Comparison of ENCODE assay signal across 1 cellular context in the genomic region with DNA sequence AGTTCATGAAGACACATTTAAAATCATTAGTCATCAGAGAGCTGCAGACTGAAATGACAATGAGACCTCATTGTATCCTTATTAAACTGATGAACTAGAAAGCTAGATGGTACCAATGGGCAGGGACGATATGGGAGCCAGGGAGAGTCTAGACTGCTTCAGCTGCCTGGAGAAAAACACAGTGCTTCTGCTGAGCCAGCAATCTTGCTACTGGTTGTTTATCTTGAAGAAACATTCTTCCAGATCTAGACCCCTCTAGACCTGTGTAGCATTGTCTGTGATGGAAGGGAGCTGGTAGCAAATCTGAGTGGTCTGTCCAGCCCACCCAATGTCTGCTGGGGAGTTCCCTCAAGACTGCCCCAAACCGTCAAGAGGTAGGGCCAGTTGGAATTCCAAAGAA.
A peak's percentile ranks its signal among the peaks of the same experiment; 100 is the strongest.
TF ChIP-seq lines count a peak whose summit lies in the region.

No MANE protein-coding gene starts in this region.

TF ChIP-seq in K562, 482 proteins besides CTCF, POLR2A, EP300 and RAD21 (continued from another document):
- no peak for TF ChIP-seq FOSL1 (tag; conservative IDR thresholded peaks at IDR 0.05)
- no peak for TF ChIP-seq PCBP1 (IDR thresholded peaks at IDR 0.05; ENCODE audit: low read depth, low read length, poor library complexity, severe bottlenecking)
- no peak for TF ChIP-seq ZNF174 (CRISPR knock-in tag; IDR thresholded peaks at IDR 0.05)
- TF ChIP-seq HDAC8 (tag; IDR thresholded peaks at IDR 0.05): no peak
- peak; percentile 79 for TF ChIP-seq MAFK (IDR thresholded peaks at IDR 0.05; ENCODE audit: low read length)
- TF ChIP-seq ZBED1 (IDR thresholded peaks at IDR 0.05): no peak
- no peak for TF ChIP-seq JUNB (CRISPR knock-in tag; conservative IDR thresholded peaks at IDR 0.05)
- no peak for TF ChIP-seq DNMT1 (IDR thresholded peaks at IDR 0.05)
- TF ChIP-seq GTF2A2 (tag; IDR thresholded peaks at IDR 0.05): no peak
- TF ChIP-seq DPF2 (IDR thresholded peaks at IDR 0.05): no peak
- TF ChIP-seq CREM (IDR thresholded peaks at IDR 0.05; ENCODE audit: low read depth): no peak
- TF ChIP-seq ZNF644 (tag; IDR thresholded peaks at IDR 0.05; ENCODE audit: low read depth): no peak
- no peak for TF ChIP-seq E2F3 (CRISPR knock-in tag; IDR thresholded peaks at IDR 0.05)
- no peak for TF ChIP-seq ATF7 (IDR thresholded peaks at IDR 0.05)
- TF ChIP-seq, protein P1, sequence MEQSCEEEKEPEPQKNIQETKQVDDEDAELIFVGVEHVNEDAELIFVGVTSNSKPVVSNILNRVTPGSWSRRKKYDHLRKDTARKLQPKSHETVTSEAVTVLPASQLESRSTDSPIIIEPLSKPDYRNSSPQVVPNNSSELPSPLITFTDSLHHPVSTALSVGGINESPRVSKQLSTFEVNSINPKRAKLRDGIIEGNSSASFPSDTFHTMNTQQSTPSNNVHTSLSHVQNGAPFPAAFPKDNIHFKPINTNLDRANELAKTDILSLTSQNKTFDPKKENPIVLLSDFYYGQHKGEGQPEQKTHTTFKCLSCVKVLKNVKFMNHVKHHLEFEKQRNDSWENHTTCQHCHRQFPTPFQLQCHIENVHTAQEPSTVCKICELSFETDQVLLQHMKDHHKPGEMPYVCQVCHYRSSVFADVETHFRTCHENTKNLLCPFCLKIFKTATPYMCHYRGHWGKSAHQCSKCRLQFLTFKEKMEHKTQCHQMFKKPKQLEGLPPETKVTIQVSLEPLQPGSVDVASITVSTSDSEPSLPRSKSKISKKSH (CRISPR knock-in tag; IDR thresholded peaks at IDR 0.05): no peak
- TF ChIP-seq FOXA1 (IDR thresholded peaks at IDR 0.05; ENCODE audit: borderline replicate concordance): no peak
- no peak for TF ChIP-seq KDM5B (IDR thresholded peaks at IDR 0.05; ENCODE audit: insufficient replicate concordance, low read depth, low read length)
- TF ChIP-seq GATAD2A (IDR thresholded peaks at IDR 0.05): no peak
- TF ChIP-seq ZNF655 (CRISPR knock-in tag; IDR thresholded peaks at IDR 0.05): no peak
